In the genomic region with DNA sequence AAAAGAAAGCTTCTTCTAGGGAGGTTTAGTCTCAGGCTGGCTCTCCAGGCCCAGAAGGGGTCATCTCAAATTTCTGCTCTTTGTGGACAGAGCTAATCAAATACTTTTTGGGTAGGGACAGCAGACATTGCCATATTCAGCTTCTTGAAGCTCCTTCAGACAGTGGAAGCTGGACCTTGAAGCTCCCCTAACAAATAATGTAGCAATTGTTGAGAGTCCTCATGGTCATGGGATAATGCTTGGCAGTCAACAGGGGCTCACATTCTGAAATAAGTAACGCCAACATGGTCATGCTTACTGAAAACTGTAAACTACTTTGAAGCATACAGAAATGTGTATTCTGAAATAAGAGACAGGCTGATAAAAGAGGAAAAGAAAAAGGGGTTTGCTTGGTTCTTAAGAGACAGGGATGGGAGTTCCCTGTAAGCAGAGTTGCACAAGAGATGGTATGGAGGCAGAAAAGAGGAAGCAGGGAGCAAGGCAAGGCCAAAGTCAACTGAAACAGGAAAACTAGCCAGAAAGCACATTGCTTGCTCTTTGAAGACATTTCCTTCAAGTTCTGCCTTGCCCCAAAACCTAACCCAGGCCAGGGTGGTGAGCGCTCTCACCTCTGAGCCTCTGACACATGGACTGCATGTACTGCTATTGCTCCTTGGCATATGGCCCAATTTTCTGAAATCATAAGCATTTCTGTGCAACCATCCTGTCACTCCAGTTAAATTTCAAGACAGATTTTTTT, we compare ENCODE assay signal across 10 cellular contexts. TPM values are rescaled to one million over a fixed set of nuclear protein-coding genes. Genes with fewer than 3 reads are reported as not detected.
DNase-seq lines count a peak whose midpoint lies in the region; ATAC-seq, FAIRE-seq and TF ChIP-seq lines count a peak whose summit lies in the region.
"Had no signal": no experiment of that assay in that cellular context is flagged by ENCODE, and none has a peak within 500 bp of the region (broad histone marks: within the 10 kb centered on the region; RNA-seq: fewer than 3 reads in every experiment).

No MANE protein-coding gene starts in this region.

- H3K79me2 ChIP-seq in endothelial cell of umbilical vein (ENCODE audit: control insufficient read depth, insufficient read depth, low read length) = no peaks in the 10 kb centered on the region

- H3K9ac ChIP-seq in endothelial cell of umbilical vein (replicated peaks; ENCODE audit: extremely low read depth, insufficient read depth, low read length) = no peak overlapping the region

- H3K4me3 ChIP-seq in MG63 = no peak overlapping the region
- no peak overlapping the region for H3K4me3 ChIP-seq in endothelial cell of umbilical vein (replicated peaks in 1 of 3; ENCODE audit: insufficient read depth in 1 of 3, low read depth in 1 of 3, low read length in 3 of 3)

- no peak for TF ChIP-seq CTCF in endothelial cell of umbilical vein (IDR thresholded peaks at IDR 0.05; ENCODE audit: extremely low read depth in 1 of 2, insufficient read depth in 1 of 2, low read depth in 1 of 2, low read length in 2 of 2)

- FAIRE-seq in endothelial cell of umbilical vein (lab: Jason Lieb, UNC) = peak; percentile 35
- FAIRE-seq: colon had no signal

- no TSS peak for BruUV-seq in endothelial cell of umbilical vein (replicated peaks; lab: Mats Ljungman, UMichigan)

- POLR2A ChIA-PET in endothelial cell of umbilical vein (lab: Charles Lee) = interaction anchor here (0.5 kb wide), 1 partner anchor 910 kb away, joined by 3 read pairs; no protein-coding TSS in a partner anchor

- no peak overlapping the region for H3K4me2 ChIP-seq in endothelial cell of umbilical vein (ENCODE audit: insufficient read depth, low read length)

- H3K4me1 ChIP-seq in endothelial cell of umbilical vein (ENCODE audit: control insufficient read depth, extremely low read depth, insufficient read depth, low read length) = peaks cover 28% of the 10 kb centered on the region

- dilution Hi-C loops in endothelial cell of umbilical vein (cut with MboI; ENCODE audit: extremely low pct_ligation_motif_present, low sequenced_read_pairs) = no loop called here

- no peak for TF ChIP-seq POLR2A in endothelial cell of umbilical vein (IDR thresholded peaks at IDR 0.05; ENCODE audit: low read depth, low read length)

- H3K9me3 ChIP-seq in MG63 (no peaks in the 10 kb centered on the region), endothelial cell of umbilical vein (replicated peaks; ENCODE audit: control insufficient read depth, insufficient read depth, low read length) (no peaks in the 10 kb centered on the region)

- peak overlapping the region; percentile 85 for H2AFZ ChIP-seq in endothelial cell of umbilical vein (ENCODE audit: low read depth, low read length)

- CTCF ChIA-PET in endothelial cell of umbilical vein (lab: Charles Lee) = interaction anchor here (0.8 to 1.4 kb wide), 4 partner anchors 15 to 38 kb away, joined by 3 to 4 read pairs (median 3); no protein-coding TSS in a partner anchor

- H3K36me3 ChIP-seq in MG63 (no peaks in the 10 kb centered on the region), endothelial cell of umbilical vein (ENCODE audit: control insufficient read depth in 2 of 2, extremely low read depth in 1 of 2, insufficient read depth in 2 of 2, low read length in 2 of 2) (no peaks in the 10 kb centered on the region)

- no peak overlapping the region for H3K27ac ChIP-seq in endothelial cell of umbilical vein (ENCODE audit: insufficient read depth, low read depth, low read length)

- H3K9me1 ChIP-seq in endothelial cell of umbilical vein (replicated peaks; ENCODE audit: control insufficient read depth, extremely low read depth, insufficient read depth, low read length) = no peaks in the 10 kb centered on the region

- intact Hi-C loops in endothelial cell of umbilical vein (cut with micrococcal nuclease) (no loop called here), sciatic nerve (cut with DNase I) (no loop called here)

- DNase-seq in MG63 (peak; percentile 43), endothelial cell of umbilical vein (ENCODE audit: low read depth, low spot score) (peak; percentile 81), sciatic nerve (ENCODE audit: low spot score) (no peak), NCI-H2081 (lab: John Stamatoyannopoulos, UW) (no peak), SHP77 (lab: John Stamatoyannopoulos, UW) (no peak), DMS53 (lab: John Stamatoyannopoulos, UW) (no peak)
- DNase-seq: stimulated activated CD4-positive, alpha-beta T cell treated with anti-CD3 and anti-CD28 coated beads, Interleukin-12 subunit alpha, Interleukin-12 subunit beta, amount 100 ng/mL, for 4 hours had no signal

- no peaks in the 10 kb centered on the region for H3K27me3 ChIP-seq in MG63
- H3K27me3 ChIP-seq in endothelial cell of umbilical vein (ENCODE audit: control insufficient read depth in 2 of 2, insufficient read depth in 2 of 2, low read length in 2 of 2) = no peaks in the 10 kb centered on the region

- no peaks in the 10 kb centered on the region for H4K20me1 ChIP-seq in endothelial cell of umbilical vein (replicated peaks; ENCODE audit: control insufficient read depth, extremely low read depth, insufficient read depth, low read length)

- ATAC-seq in GM19452 (IDR thresholded peaks at IDR 0.05; ENCODE audit: unreplicated experiment) = peak; percentile 45
- ATAC-seq in sciatic nerve = peak; percentile 89
- no peak for ATAC-seq in HG02840 (IDR thresholded peaks at IDR 0.05; ENCODE audit: low FRiP score, unreplicated experiment)

TF ChIP-seq in endothelial cell of umbilical vein, 7 proteins besides CTCF, POLR2A, EP300 and RAD21:
- peak; percentile 34 for TF ChIP-seq POLR2AphosphoS5 (IDR thresholded peaks at IDR 0.05; ENCODE audit: insufficient read depth, low read depth, low read length)
- TF ChIP-seq, protein P1, sequence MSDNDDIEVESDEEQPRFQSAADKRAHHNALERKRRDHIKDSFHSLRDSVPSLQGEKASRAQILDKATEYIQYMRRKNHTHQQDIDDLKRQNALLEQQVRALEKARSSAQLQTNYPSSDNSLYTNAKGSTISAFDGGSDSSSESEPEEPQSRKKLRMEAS (IDR thresholded peaks at IDR 0.05; ENCODE audit: insufficient read depth, insufficient read length) = no peak

RNA-seq across cellular contexts. Expression of gene KMT2E, which starts 53.1 kb away (rescaled TPM):
- 5.1 and 6.7 TPM in 2 replicates for total RNA-seq in MG63 (2014; rRNA removed; shearing (Covaris generic); ENCODE audit: low replicate concordance)
- 68.5 and 74.8 TPM in 2 replicates for total RNA-seq in endothelial cell of umbilical vein
- 10.1 and 19.0 TPM in 2 replicates for polyA plus RNA-seq in endothelial cell of umbilical vein
- 10.7 and 11.8 TPM in 2 replicates for polyA plus RNA-seq in endothelial cell of umbilical vein (2011; cell fraction: cytosol; rRNA removed)
- 55.5 and 66.2 TPM in 2 replicates for polyA plus RNA-seq in endothelial cell of umbilical vein (2011; cell fraction: nucleus; rRNA removed)
- 27.7 and 29.8 TPM in 2 replicates for polyA plus RNA-seq in endothelial cell of umbilical vein (2012)
- polyA minus RNA-seq in endothelial cell of umbilical vein = 92.4 and 106 TPM in 2 replicates
- polyA minus RNA-seq in endothelial cell of umbilical vein (2011; cell fraction: cytosol; rRNA and poly(A)+ RNA removed) = 19.5 TPM
- polyA minus RNA-seq in endothelial cell of umbilical vein (2011; cell fraction: nucleus; rRNA and poly(A)+ RNA removed) = 172 and 208 TPM in 2 replicates
- total RNA-seq in sciatic nerve = 161 TPM

Comparison
In these comparisons a context has a peak if more than half of its experiments do, and no peak if none do; other contexts are left out.
1. DNase-seq: peak in MG63 (single experiment) and endothelial cell of umbilical vein (single experiment); none in sciatic nerve (single experiment), NCI-H2081 (0 of 2), SHP77 (0 of 2) and DMS53 (single experiment).